24 cellular contexts compared by ENCODE assay signal in the genomic region with DNA sequence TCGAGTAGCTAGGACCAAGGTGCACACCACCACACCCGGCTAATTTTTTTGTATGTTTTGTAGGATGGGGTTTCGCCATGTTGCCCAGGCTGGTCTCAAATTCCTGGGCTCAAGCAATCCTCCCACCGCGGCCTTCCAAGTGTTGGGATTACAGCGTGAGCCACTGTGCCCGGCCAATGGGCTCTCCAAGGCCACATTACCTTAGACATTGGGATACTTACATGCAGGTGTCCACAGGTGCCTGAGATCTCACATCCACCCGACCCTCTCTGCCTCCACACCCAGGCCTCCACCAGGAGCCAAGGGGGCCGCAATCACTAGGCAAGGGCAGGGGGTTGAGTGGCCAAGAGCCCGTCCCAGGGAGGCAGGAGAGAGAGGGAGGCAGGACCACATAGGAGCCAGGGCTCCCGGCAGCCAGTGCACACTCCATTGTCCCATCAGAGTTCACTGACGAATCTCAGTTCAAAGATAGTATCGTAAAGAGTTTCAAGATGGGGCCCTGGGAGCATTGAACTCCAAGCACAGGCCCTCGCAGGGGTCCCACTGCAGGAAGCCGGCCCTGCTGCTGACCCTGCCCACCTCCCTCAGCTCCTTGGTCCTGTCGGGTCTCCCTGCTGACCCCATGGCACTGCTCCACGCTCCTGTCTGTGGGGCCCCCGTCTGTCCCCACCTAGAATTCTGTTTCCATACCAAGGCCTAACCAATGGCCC.
"Had no signal": no experiment of that assay in that cellular context is flagged by ENCODE, and none has a peak within 500 bp of the region (broad histone marks: within the 10 kb centered on the region; RNA-seq: fewer than 3 reads in every experiment).

No MANE protein-coding gene starts in this region.

- DNase-seq: activated CD4-positive, alpha-beta T cell treated with anti-CD3 and anti-CD28 coated beads, Interleukin-2, amount 10 ng/mL, durations not matched to agents 7 days and 5 days; activated CD4-positive, CD25-positive, alpha-beta regulatory T cell treated with anti-CD3 and anti-CD28 coated beads, Interleukin-2, amount 50 U/mL, for 72 hours; activated CD8-positive, alpha-beta memory T cell treated with anti-CD3 and anti-CD28 coated beads, Interleukin-2, amount 10 ng/mL, durations not matched to agents 7 days and 5 days; activated CD8-positive, alpha-beta T cell treated with anti-CD3 and anti-CD28 coated beads for 36 hours; activated naive CD4-positive, alpha-beta T cell; activated T-cell treated with anti-CD3 and anti-CD28 coated beads for 4 hours; amygdala; dermis blood vessel endothelial cell; effector CD8-positive, alpha-beta T cell; foreskin fibroblast; kidney glomerular epithelial cell; left ventricle myocardium inferior; mammary epithelial cell; natural killer cell; nucleus accumbens; stimulated activated CD4-positive, alpha-beta T cell treated with anti-CD3 and anti-CD28 coated beads, Interleukin-4, amount 100 ng/mL, for 1 hour; stimulated activated naive CD4-positive, alpha-beta T cell; trophoblast cell; uterus had no signal

- H3K36me3 ChIP-seq: cardiac muscle cell, left ventricle myocardium inferior, uterus had no signal

- H3K9me3 ChIP-seq: body of pancreas, testis, uterus had no signal

- H3K9me3 Mint-ChIP-seq: mesothelial cell of epicardium, natural killer cell had no signal

- H3K4me3 ChIP-seq: body of pancreas, cardiac muscle cell, left ventricle myocardium inferior, testis, uterus had no signal

- H3K36me3 Mint-ChIP-seq: activated CD8-positive, alpha-beta memory T cell treated with anti-CD3 and anti-CD28 coated beads, Interleukin-2, amount 10 ng/mL, durations not matched to agents 7 days and 5 days; mesothelial cell of epicardium; natural killer cell had no signal

- H3K27me3 ChIP-seq: body of pancreas, cardiac muscle cell, testis, uterus had no signal

- H3K4me1 ChIP-seq: uterus had no signal

- ATAC-seq: activated CD8-positive, alpha-beta memory T cell treated with anti-CD3 and anti-CD28 coated beads, Interleukin-2, amount 10 ng/mL, durations not matched to agents 7 days and 5 days; activated CD8-positive, alpha-beta T cell treated with anti-CD3 and anti-CD28 coated beads for 36 hours; body of pancreas; natural killer cell had no signal

- H3K27ac ChIP-seq: body of pancreas, cardiac muscle cell, left ventricle myocardium inferior, testis, uterus, VCaP had no signal

- H3K27ac Mint-ChIP-seq: activated CD8-positive, alpha-beta memory T cell treated with anti-CD3 and anti-CD28 coated beads, Interleukin-2, amount 10 ng/mL, durations not matched to agents 7 days and 5 days; activated CD8-positive, alpha-beta T cell treated with anti-CD3 and anti-CD28 coated beads for 36 hours; natural killer cell had no signal
